ENCODE assay signal across 8 cellular contexts in the genomic region with DNA sequence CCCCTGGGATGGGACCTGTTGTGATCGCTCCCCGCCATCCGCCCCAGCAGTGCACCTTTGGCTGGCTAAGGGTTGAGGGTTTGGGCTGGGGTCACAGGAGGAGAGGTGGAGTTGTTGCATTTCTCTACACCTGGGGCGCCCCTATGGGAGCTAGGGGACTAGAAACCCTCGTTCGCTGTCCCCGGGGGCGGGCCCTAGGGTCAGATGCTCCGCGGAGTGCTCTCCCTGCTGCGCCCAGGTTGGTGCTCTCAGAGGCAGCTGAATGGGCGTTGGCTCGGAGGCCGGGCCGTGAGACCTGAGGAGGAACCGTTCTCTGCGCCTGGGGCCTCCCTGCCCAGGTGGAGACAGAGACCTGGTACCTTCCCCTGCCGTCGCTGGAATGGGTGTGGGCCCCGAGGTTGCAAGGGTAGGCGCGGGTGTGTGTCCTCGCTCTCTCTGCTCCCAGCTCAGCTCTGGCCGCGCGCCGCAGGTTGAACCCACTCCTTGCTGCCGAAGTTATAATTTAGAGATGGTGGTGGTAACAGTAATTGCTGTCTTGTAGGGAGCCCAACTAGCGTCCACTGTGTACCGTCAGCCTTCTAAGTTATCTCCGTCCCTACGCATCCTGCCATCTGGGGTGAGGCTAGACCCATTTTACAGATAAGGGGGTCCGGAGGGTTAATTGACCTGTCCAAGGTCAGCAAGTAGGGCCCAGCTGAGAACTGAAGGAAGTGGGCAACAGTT. TPM values are rescaled to one million over a fixed set of nuclear protein-coding genes. Genes with fewer than 3 reads are reported as not detected.
DNase-seq lines count a peak whose midpoint lies in the region; ATAC-seq, FAIRE-seq and TF ChIP-seq lines count a peak whose summit lies in the region.

No MANE protein-coding gene starts in this region.

- no peaks in the 10 kb centered on the region for H3K36me3 Mint-ChIP-seq in WTC11

- H3K9ac ChIP-seq in DND-41 (ENCODE audit: low read depth, low read length) = peak overlapping the region; percentile 72
- H3K9ac ChIP-seq in mucosa of stomach (ENCODE audit: low read length) = peak overlapping the region; percentile 93

- H3K9me3 ChIP-seq in DND-41 (ENCODE audit: insufficient read depth, low read length, severe bottlenecking) (no peaks in the 10 kb centered on the region), mucosa of stomach (ENCODE audit: control insufficient read depth, low read length) (no peaks in the 10 kb centered on the region), thymus (ENCODE audit: control insufficient read depth) (no peaks in the 10 kb centered on the region)

- CTCF ChIA-PET in WTC11 (lab: Charles Lee) = interaction anchor here (1.0 to 2.9 kb wide), 11 partner anchors 11 to 167 kb away, joined by 3 to 30 read pairs (median 12); no protein-coding TSS in a partner anchor

- peak overlapping the region; percentile 44 to 75 for H3K4me3 ChIP-seq in DND-41 (ENCODE audit: low read depth in 1 of 2, low read length in 2 of 2)
- peak overlapping the region; percentile 60 to 100 (median 91) for H3K4me3 ChIP-seq in dorsolateral prefrontal cortex
- H3K4me3 ChIP-seq in mucosa of stomach (ENCODE audit: low read length) = peak overlapping the region; percentile 100
- H3K4me3 ChIP-seq in thymus (ENCODE audit: low read length) = peak overlapping the region; percentile 89

- peaks cover 58% of the 10 kb centered on the region for H3K79me2 ChIP-seq in DND-41 (ENCODE audit: insufficient read depth, low read length)

- 14% methylated on average over 33 of the region's 33 CpGs for WGBS in thymus

- peak overlapping the region; percentile 54 for H3K27ac Mint-ChIP-seq in WTC11

- TF ChIP-seq CTCF in DND-41 (IDR thresholded peaks at IDR 0.05; ENCODE audit: borderline replicate concordance, extremely low read depth, low read length, poor library complexity, severe bottlenecking) (no peak), WTC11 (IDR thresholded peaks at IDR 0.05) (no peak), dorsolateral prefrontal cortex (IDR thresholded peaks at IDR 0.05 in 54 of 56, conservative IDR thresholded peaks at IDR 0.05 in 2 of 56; ENCODE audit: low read depth in 1 of 56, partially characterized antibody in 56 of 56) (no peak)

- FAIRE-seq in urothelium cell line (lab: Jason Lieb, UNC) = no peak

- H3K27me3 Mint-ChIP-seq in WTC11 (ENCODE audit: low read depth) = no peaks in the 10 kb centered on the region

- ATAC-seq in DND-41 (ENCODE audit: insufficient read depth, low read depth) = peak; percentile 36
- ATAC-seq in HG02678 (IDR thresholded peaks at IDR 0.05; ENCODE audit: unreplicated experiment) = peak; percentile 8
- ATAC-seq in WTC11 = peak; percentile 14

- peak overlapping the region; percentile 91 for H2AFZ ChIP-seq in DND-41 (ENCODE audit: low read depth, low read length)

- intact Hi-C loops in dorsolateral prefrontal cortex (cut with DNase I) = loop anchor here (2.0 to 5.0 kb wide), 7 partner anchors 57 to 288 kb away; a partner anchor contains a TSS

- peak overlapping the region; percentile 85 for H3K27ac ChIP-seq in DND-41 (ENCODE audit: low read length)
- H3K27ac ChIP-seq in dorsolateral prefrontal cortex = peak overlapping the region in 46 of 59 donors; percentile 8 to 96 (median 78)
- H3K27ac ChIP-seq in thymus (ENCODE audit: low read depth) = peak overlapping the region; percentile 82

- H3K36me3 ChIP-seq in DND-41 (ENCODE audit: insufficient read depth, low read length) (peaks cover 12% of the 10 kb centered on the region; the same call in 1 of the 2 replicates), mucosa of stomach (ENCODE audit: control insufficient read depth, insufficient read depth, low read length) (no peaks in the 10 kb centered on the region), thymus (ENCODE audit: control insufficient read depth, insufficient read depth) (no peaks in the 10 kb centered on the region)

- peak; percentile 55 for DNase-seq in DND-41
- DNase-seq in WTC11 (ENCODE audit: low spot score) = peak; percentile 49
- peak in 5 of 10 donors; percentile 15 to 57 (median 41) for DNase-seq in dorsolateral prefrontal cortex
- no peak for DNase-seq in ecto neural progenitor cell (ENCODE audit: low spot score)
- no peak for DNase-seq in urothelium cell line (ENCODE audit: low spot score)

- H3K27me3 ChIP-seq in DND-41 (ENCODE audit: insufficient read depth, low read length, poor library complexity) = no peaks in the 10 kb centered on the region
- no peaks in the 10 kb centered on the region for H3K27me3 ChIP-seq in dorsolateral prefrontal cortex
- no peaks in the 10 kb centered on the region for H3K27me3 ChIP-seq in mucosa of stomach (ENCODE audit: control insufficient read depth, insufficient read depth, low read length)
- H3K27me3 ChIP-seq in thymus (ENCODE audit: control insufficient read depth, insufficient read depth) = no peaks in the 10 kb centered on the region

- H3K4me3 Mint-ChIP-seq in WTC11 = peak overlapping the region; percentile 92

- no peaks in the 10 kb centered on the region for H3K9me3 Mint-ChIP-seq in WTC11

- peak overlapping the region; percentile 85 for H3K4me2 ChIP-seq in DND-41 (ENCODE audit: insufficient read depth, low read length)

- H3K4me1 ChIP-seq in DND-41 (ENCODE audit: insufficient read depth, low read length) (peaks cover 54% of the 10 kb centered on the region), mucosa of stomach (ENCODE audit: control insufficient read depth, insufficient read depth, low read length) (peaks cover 58% of the 10 kb centered on the region), thymus (ENCODE audit: control insufficient read depth, insufficient read depth, low read length) (peaks cover 35% of the 10 kb centered on the region)

- peaks cover 50% of the 10 kb centered on the region for H3K4me1 Mint-ChIP-seq in WTC11

- POLR2A ChIA-PET in WTC11 (lab: Charles Lee) = interaction anchor here (0.9 to 2.1 kb wide), 4 partner anchors 33 to 163 kb away, joined by 3 to 19 read pairs (median 4); no protein-coding TSS in a partner anchor

- H4K20me1 ChIP-seq in DND-41 (ENCODE audit: insufficient read depth, low read length) = peaks cover 30% of the 10 kb centered on the region; the same call in 1 of the 2 replicates

TF ChIP-seq in WTC11, 78 proteins besides CTCF, POLR2A, EP300 and RAD21 (continues in another document):
- TF ChIP-seq, protein P1, sequence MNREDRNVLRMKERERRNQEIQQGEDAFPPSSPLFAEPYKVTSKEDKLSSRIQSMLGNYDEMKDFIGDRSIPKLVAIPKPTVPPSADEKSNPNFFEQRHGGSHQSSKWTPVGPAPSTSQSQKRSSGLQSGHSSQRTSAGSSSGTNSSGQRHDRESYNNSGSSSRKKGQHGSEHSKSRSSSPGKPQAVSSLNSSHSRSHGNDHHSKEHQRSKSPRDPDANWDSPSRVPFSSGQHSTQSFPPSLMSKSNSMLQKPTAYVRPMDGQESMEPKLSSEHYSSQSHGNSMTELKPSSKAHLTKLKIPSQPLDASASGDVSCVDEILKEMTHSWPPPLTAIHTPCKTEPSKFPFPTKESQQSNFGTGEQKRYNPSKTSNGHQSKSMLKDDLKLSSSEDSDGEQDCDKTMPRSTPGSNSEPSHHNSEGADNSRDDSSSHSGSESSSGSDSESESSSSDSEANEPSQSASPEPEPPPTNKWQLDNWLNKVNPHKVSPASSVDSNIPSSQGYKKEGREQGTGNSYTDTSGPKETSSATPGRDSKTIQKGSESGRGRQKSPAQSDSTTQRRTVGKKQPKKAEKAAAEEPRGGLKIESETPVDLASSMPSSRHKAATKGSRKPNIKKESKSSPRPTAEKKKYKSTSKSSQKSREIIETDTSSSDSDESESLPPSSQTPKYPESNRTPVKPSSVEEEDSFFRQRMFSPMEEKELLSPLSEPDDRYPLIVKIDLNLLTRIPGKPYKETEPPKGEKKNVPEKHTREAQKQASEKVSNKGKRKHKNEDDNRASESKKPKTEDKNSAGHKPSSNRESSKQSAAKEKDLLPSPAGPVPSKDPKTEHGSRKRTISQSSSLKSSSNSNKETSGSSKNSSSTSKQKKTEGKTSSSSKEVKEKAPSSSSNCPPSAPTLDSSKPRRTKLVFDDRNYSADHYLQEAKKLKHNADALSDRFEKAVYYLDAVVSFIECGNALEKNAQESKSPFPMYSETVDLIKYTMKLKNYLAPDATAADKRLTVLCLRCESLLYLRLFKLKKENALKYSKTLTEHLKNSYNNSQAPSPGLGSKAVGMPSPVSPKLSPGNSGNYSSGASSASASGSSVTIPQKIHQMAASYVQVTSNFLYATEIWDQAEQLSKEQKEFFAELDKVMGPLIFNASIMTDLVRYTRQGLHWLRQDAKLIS (CRISPR knock-in tag; IDR thresholded peaks at IDR 0.05; ENCODE audit: borderline replicate concordance) = no peak
- TF ChIP-seq ETV6 (CRISPR knock-in tag; IDR thresholded peaks at IDR 0.05) (no peak), ZNF121 (CRISPR knock-in tag; IDR thresholded peaks at IDR 0.05) (no peak), ZNF219 (CRISPR knock-in tag; IDR thresholded peaks at IDR 0.05; ENCODE audit: borderline replicate concordance) (no peak), EMX1 (CRISPR knock-in tag; IDR thresholded peaks at IDR 0.05) (no peak), OVOL2 (CRISPR knock-in tag; IDR thresholded peaks at IDR 0.05; ENCODE audit: borderline replicate concordance) (no peak), CBFB (CRISPR knock-in tag; IDR thresholded peaks at IDR 0.05; ENCODE audit: low read depth) (no peak), CREB1 (CRISPR knock-in tag; IDR thresholded peaks at IDR 0.05) (no peak)
- TF ChIP-seq, protein P2, sequence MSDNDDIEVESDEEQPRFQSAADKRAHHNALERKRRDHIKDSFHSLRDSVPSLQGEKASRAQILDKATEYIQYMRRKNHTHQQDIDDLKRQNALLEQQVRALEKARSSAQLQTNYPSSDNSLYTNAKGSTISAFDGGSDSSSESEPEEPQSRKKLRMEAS (CRISPR knock-in tag; IDR thresholded peaks at IDR 0.05) = no peak
- TF ChIP-seq, protein P3, sequence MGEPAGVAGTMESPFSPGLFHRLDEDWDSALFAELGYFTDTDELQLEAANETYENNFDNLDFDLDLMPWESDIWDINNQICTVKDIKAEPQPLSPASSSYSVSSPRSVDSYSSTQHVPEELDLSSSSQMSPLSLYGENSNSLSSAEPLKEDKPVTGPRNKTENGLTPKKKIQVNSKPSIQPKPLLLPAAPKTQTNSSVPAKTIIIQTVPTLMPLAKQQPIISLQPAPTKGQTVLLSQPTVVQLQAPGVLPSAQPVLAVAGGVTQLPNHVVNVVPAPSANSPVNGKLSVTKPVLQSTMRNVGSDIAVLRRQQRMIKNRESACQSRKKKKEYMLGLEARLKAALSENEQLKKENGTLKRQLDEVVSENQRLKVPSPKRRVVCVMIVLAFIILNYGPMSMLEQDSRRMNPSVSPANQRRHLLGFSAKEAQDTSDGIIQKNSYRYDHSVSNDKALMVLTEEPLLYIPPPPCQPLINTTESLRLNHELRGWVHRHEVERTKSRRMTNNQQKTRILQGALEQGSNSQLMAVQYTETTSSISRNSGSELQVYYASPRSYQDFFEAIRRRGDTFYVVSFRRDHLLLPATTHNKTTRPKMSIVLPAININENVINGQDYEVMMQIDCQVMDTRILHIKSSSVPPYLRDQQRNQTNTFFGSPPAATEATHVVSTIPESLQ (CRISPR knock-in tag; IDR thresholded peaks at IDR 0.05) = no peak

RNA-seq across cellular contexts. Expression of a gene that starts 1.0 kb away (rescaled TPM):
- total RNA-seq in WTC11 (2021) = 107 to 127 TPM (median 107 TPM) in 3 replicates
- 10 to 100 TPM; 29.4 to 98.8 (median 48.0) TPM for total RNA-seq in dorsolateral prefrontal cortex
- polyA plus RNA-seq in thymus = 111 TPM

Comparison
In these comparisons a context has a peak if more than half of its experiments do, and no peak if none do; other contexts are left out.
1. DNase-seq: peak in DND-41 (single experiment) and WTC11 (single experiment); none in ecto neural progenitor cell (single experiment) and urothelium cell line (single experiment).
2. Peak in every context shown above with its lines, with median percentiles within 50 percentile points of each other: ATAC-seq, H3K27ac ChIP-seq and H3K4me3 ChIP-seq.